ENCODE assay signal across 14 cellular contexts in genomic region chr17:48550313-48551205, GRCh38. TPM values are rescaled to one million over a fixed set of nuclear protein-coding genes. Genes with fewer than 3 reads are reported as not detected.
A peak's percentile ranks its signal among the peaks of the same experiment; 100 is the strongest.
DNase-seq lines count a peak whose midpoint lies in the region; ATAC-seq, FAIRE-seq and TF ChIP-seq lines count a peak whose summit lies in the region.
"Had no signal": no experiment of that assay in that cellular context is flagged by ENCODE, and none has a peak within 500 bp of the region (broad histone marks: within the 10 kb centered on the region; RNA-seq: fewer than 3 reads in every experiment).

No MANE protein-coding gene starts in this region.

- H3K9me3 Mint-ChIP-seq in activated naive CD8-positive, alpha-beta T cell treated with anti-CD3 and anti-CD28 coated beads, Interleukin-2, amount 50 U/mL, for 24 hours: no peaks in the 10 kb centered on the region
- no peaks in the 10 kb centered on the region for H3K9me3 Mint-ChIP-seq in immature natural killer cell

- TF ChIP-seq CTCF in bronchial epithelial cell (IDR thresholded peaks at IDR 0.05; ENCODE audit: insufficient read depth, low read length, severe bottlenecking): peak; percentile 17
- TF ChIP-seq CTCF in kidney epithelial cell (IDR thresholded peaks at IDR 0.05; ENCODE audit: insufficient read depth, low read length, poor library complexity, severe bottlenecking): peak; percentile 49

- FAIRE-seq in bronchial epithelial cell (lab: Jason Lieb, UNC): no peak
- FAIRE-seq: islet of Langerhans had no signal

- no peaks in the 10 kb centered on the region for H3K36me3 Mint-ChIP-seq in activated naive CD8-positive, alpha-beta T cell treated with anti-CD3 and anti-CD28 coated beads, Interleukin-2, amount 50 U/mL, for 24 hours (ENCODE audit: low read depth)
- peaks cover 0 to 11% (median 10%) of the 10 kb centered on the region in 3 donors for H3K36me3 Mint-ChIP-seq in immature natural killer cell

- H3K4me1 Mint-ChIP-seq in activated naive CD8-positive, alpha-beta T cell treated with anti-CD3 and anti-CD28 coated beads, Interleukin-2, amount 50 U/mL, for 24 hours: peaks cover 35% of the 10 kb centered on the region
- peaks cover 36 to 48% of the 10 kb centered on the region in 2 donors for H3K4me1 Mint-ChIP-seq in immature natural killer cell

- H3K27ac ChIP-seq in stomach smooth muscle (ENCODE audit: low read length): peak overlapping the region; percentile 96
- H3K27ac ChIP-seq: epithelial cell of prostate had no signal

- H3K27me3 Mint-ChIP-seq in activated naive CD8-positive, alpha-beta T cell treated with anti-CD3 and anti-CD28 coated beads, Interleukin-2, amount 50 U/mL, for 24 hours: peaks cover 9% of the 10 kb centered on the region
- H3K27me3 Mint-ChIP-seq in immature natural killer cell (ENCODE audit: low read depth in 3 of 3): peaks cover 8 to 16% (median 9%) of the 10 kb centered on the region in 3 donors

- no peaks in the 10 kb centered on the region for H3K9me3 ChIP-seq in stomach smooth muscle (ENCODE audit: control insufficient read depth in 2 of 2, low read length in 2 of 2)

- peaks cover 75% of the 10 kb centered on the region for H3K4me1 ChIP-seq in stomach smooth muscle (ENCODE audit: control insufficient read depth, insufficient read depth, low read length)

- ATAC-seq in activated naive CD8-positive, alpha-beta T cell treated with anti-CD3 and anti-CD28 coated beads, Interleukin-2, amount 50 U/mL, for 24 hours: no peak
- ATAC-seq in GM21576 (IDR thresholded peaks at IDR 0.05; ENCODE audit: unreplicated experiment): no peak

- DNase-seq in NCI-H1105 treated with DMSO at 0.1 percent for 48 hours (lab: John Stamatoyannopoulos, UW): peak; percentile 58
- DNase-seq in bronchial epithelial cell (ENCODE audit: low read depth): no peak
- no peak for DNase-seq in kidney epithelial cell (ENCODE audit: low read depth)
- DNase-seq in activated naive CD8-positive, alpha-beta T cell treated with anti-CD3 and anti-CD28 coated beads, Interleukin-2, amount 50 U/mL, for 24 hours: no peak
- no peak for DNase-seq in SIG-M5 (lab: John Stamatoyannopoulos, UW)
- no peak for DNase-seq in immature natural killer cell
- DNase-seq: anterior cingulate cortex, DMS79, NCI-H226, occipital lobe had no signal

- H3K27ac Mint-ChIP-seq in activated naive CD8-positive, alpha-beta T cell treated with anti-CD3 and anti-CD28 coated beads, Interleukin-2, amount 50 U/mL, for 24 hours: no peak overlapping the region
- no peak overlapping the region for H3K27ac Mint-ChIP-seq in immature natural killer cell

- H3K9ac ChIP-seq in stomach smooth muscle (ENCODE audit: low read length in 2 of 2): peak overlapping the region in 1 of 2 donors; percentile 21

- no peaks in the 10 kb centered on the region for H3K36me3 ChIP-seq in bronchial epithelial cell (ENCODE audit: control insufficient read depth, insufficient read depth, low read length)
- peaks cover 8% of the 10 kb centered on the region for H3K36me3 ChIP-seq in kidney epithelial cell (ENCODE audit: control insufficient read depth, insufficient read depth, low read length)
- peaks cover 3% of the 10 kb centered on the region in 2 donors for H3K36me3 ChIP-seq in stomach smooth muscle (ENCODE audit: control insufficient read depth in 2 of 2, insufficient read depth in 2 of 2, low read length in 2 of 2)

- H3K4me3 ChIP-seq in bronchial epithelial cell (ENCODE audit: low read depth, low read length) (no peak overlapping the region), kidney epithelial cell (ENCODE audit: low read depth, low read length) (peak overlapping the region; percentile 32), stomach smooth muscle (ENCODE audit: low read length in 2 of 2) (peak overlapping the region in 1 of 2 donors; percentile 49)

- H3K4me3 Mint-ChIP-seq in activated naive CD8-positive, alpha-beta T cell treated with anti-CD3 and anti-CD28 coated beads, Interleukin-2, amount 50 U/mL, for 24 hours: no peak overlapping the region
- no peak overlapping the region for H3K4me3 Mint-ChIP-seq in immature natural killer cell

- peaks cover 70% of the 10 kb centered on the region for H3K27me3 ChIP-seq in bronchial epithelial cell (ENCODE audit: control insufficient read depth, insufficient read depth, low read length)
- no peaks in the 10 kb centered on the region for H3K27me3 ChIP-seq in kidney epithelial cell (ENCODE audit: control insufficient read depth, insufficient read depth, low read length)
- peaks cover 0 to 3% of the 10 kb centered on the region in 2 donors for H3K27me3 ChIP-seq in stomach smooth muscle (ENCODE audit: control insufficient read depth in 1 of 2, insufficient read depth in 2 of 2, low read length in 2 of 2)

RNA-seq across cellular contexts. Expression of gene HOXB2, which starts 5.7 kb away (rescaled TPM):
- not detected in 2 replicates for total RNA-seq in bronchial epithelial cell
- total RNA-seq in kidney epithelial cell: 15.2 and 24.6 TPM in 2 replicates
- polyA plus RNA-seq in immature natural killer cell: 10 to 100 TPM; 15.9 to 32.6 (median 18.3) TPM

RNA-seq across cellular contexts. Expression of gene HOXB1, which starts 19.7 kb away (rescaled TPM):
- total RNA-seq in bronchial epithelial cell: under 0.01 TPM in 1 of 2 replicates, not detected in the other
- total RNA-seq in kidney epithelial cell: not detected in 2 replicates
- polyA plus RNA-seq in immature natural killer cell: not detected
- total RNA-seq: occipital lobe had no signal

RNA-seq across cellular contexts. Expression of gene HOXB4, which starts 27.6 kb away (rescaled TPM):
- total RNA-seq in bronchial epithelial cell (not detected in 2 replicates), kidney epithelial cell (3.6 and 4.4 TPM in 2 replicates)
- polyA plus RNA-seq in immature natural killer cell: under 1 TPM in 2 of 3 donors, not detected in 1; 0.14 to 0.53 TPM
- total RNA-seq: occipital lobe had no signal

RNA-seq across cellular contexts. Expression of gene HOXB3, which starts 39.5 kb away (rescaled TPM):
- total RNA-seq in bronchial epithelial cell (not detected in 2 replicates), kidney epithelial cell (24.0 and 31.1 TPM in 2 replicates)
- polyA plus RNA-seq in immature natural killer cell: under 1 TPM in 2 of 3 donors, not detected in 1; 0.26 to 0.45 TPM
- total RNA-seq: occipital lobe had no signal

RNA-seq across cellular contexts. Expression of gene HOXB5, which starts 43.0 kb away (rescaled TPM):
- total RNA-seq in bronchial epithelial cell (not detected in 2 replicates), kidney epithelial cell (3.6 and 3.8 TPM in 2 replicates)
- polyA plus RNA-seq in immature natural killer cell: not detected
- total RNA-seq: occipital lobe had no signal

Comparison
In these comparisons a context has a peak if more than half of its experiments do, and no peak if none do; other contexts are left out.
1. RNA of gene HOXB2, which starts 5.7 kb away (total RNA-seq): 15.2 to 24.6 TPM in kidney epithelial cell; not detected in bronchial epithelial cell; every median in the first group is over 10 times any median in the second.